ENCODE assay signal across 19 cellular contexts in the genomic region with DNA sequence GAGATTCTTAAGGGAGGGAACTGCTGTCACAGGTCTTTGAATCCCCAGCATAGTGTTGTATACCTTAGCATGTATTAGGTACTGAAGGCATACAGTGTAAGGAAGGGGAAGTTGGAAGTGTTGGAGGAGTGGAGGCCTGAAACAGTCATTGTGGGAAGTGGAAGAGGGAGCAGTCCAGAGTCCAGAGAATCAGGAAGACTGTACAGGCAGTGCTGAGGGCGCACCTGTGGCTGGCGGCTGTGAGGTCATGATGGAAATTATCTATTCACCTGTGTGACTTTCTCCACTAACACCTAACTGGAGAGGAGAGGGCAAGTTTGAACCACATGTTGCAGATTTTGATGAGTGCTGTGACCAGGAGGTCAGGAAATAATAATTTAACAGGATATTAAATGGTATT.
DNase-seq lines count a peak whose midpoint lies in the region; TF ChIP-seq lines count a peak whose summit lies in the region.
"Had no signal": no experiment of that assay in that cellular context is flagged by ENCODE, and none has a peak within 500 bp of the region (broad histone marks: within the 10 kb centered on the region; RNA-seq: fewer than 3 reads in every experiment).

No MANE protein-coding gene starts in this region.

- peak overlapping the region in 3 of 4 donors; percentile 2 to 73 (median 32) for H3K27ac ChIP-seq in Peyer's patch
- peak overlapping the region; percentile 79 for H3K27ac ChIP-seq in hepatocyte
- H3K27ac ChIP-seq: A549, BLaER1, C4-2B had no signal

- TF ChIP-seq CTCF in Peyer's patch (IDR thresholded peaks at IDR 0.05) (no peak), hepatocyte (IDR thresholded peaks at IDR 0.05; ENCODE audit: poor library complexity) (no peak)

- no peaks in the 10 kb centered on the region for H3K79me2 ChIP-seq in hepatocyte

- H4K20me1 ChIP-seq in hepatocyte (ENCODE audit: insufficient read depth, poor library complexity, severe bottlenecking): no peaks in the 10 kb centered on the region
- H4K20me1 ChIP-seq: BLaER1 had no signal

- 96% methylated on average over 2 of the region's 2 CpGs for WGBS in hepatocyte (ENCODE audit: low lambda C conversion rate, missing lambda C conversion rate)

- no peaks in the 10 kb centered on the region for H3K9me2 ChIP-seq in hepatocyte (replicated peaks; ENCODE audit: insufficient read depth)

- H3K4me2 ChIP-seq in hepatocyte: no peak overlapping the region
- H3K4me2 ChIP-seq: A549, BLaER1 had no signal

- no peak for TF ChIP-seq POLR2A in Peyer's patch (IDR thresholded peaks at IDR 0.05)

- H3K9me3 ChIP-seq in Peyer's patch (no peaks in the 10 kb centered on the region), hepatocyte (ENCODE audit: low read depth) (no peaks in the 10 kb centered on the region)
- H3K9me3 ChIP-seq: A549, BLaER1, Caco-2, HAP-1 had no signal

- H2AFZ ChIP-seq in hepatocyte: no peak overlapping the region

- H3K36me3 ChIP-seq in Peyer's patch (no peaks in the 10 kb centered on the region), hepatocyte (replicated peaks; ENCODE audit: insufficient read depth, low read depth) (no peaks in the 10 kb centered on the region)
- H3K36me3 ChIP-seq: BLaER1, HAP-1 had no signal

- H3K4me1 ChIP-seq in Peyer's patch: no peaks in the 10 kb centered on the region
- peaks cover 9% of the 10 kb centered on the region for H3K4me1 ChIP-seq in hepatocyte (ENCODE audit: insufficient read depth)
- H3K4me1 ChIP-seq: A549, BLaER1, HAP-1 had no signal

- DNase-seq in Peyer's patch (peak in 2 of 3 donors; percentile 70 to 81), hepatocyte (ENCODE audit: low spot score) (peak; percentile 41), mucosa of gallbladder (ENCODE audit: low spot score) (peak; percentile 39), NCI-H524 (lab: John Stamatoyannopoulos, UW) (no peak), NCI-H187 treated with DMSO at 0.1 percent for 48 hours (lab: John Stamatoyannopoulos, UW) (no peak), NCI-H1105 (lab: John Stamatoyannopoulos, UW) (no peak)
- DNase-seq in activated naive CD4-positive, alpha-beta T cell treated with Interleukin-2 at 50 U/mL for 16 hours: no peak
- DNase-seq: 8988T; Caco-2; CD4-positive, CD25-positive, alpha-beta regulatory T cell; CD8-positive, alpha-beta T cell; DMS153; DND-41; GOT3; HFFc6 had no signal

- H3K27me3 ChIP-seq in Peyer's patch: no peaks in the 10 kb centered on the region
- no peaks in the 10 kb centered on the region for H3K27me3 ChIP-seq in hepatocyte
- H3K27me3 ChIP-seq: BLaER1 had no signal

- no peak overlapping the region for H3K4me3 ChIP-seq in Peyer's patch
- no peak overlapping the region for H3K4me3 ChIP-seq in hepatocyte
- H3K4me3 ChIP-seq: A549, BLaER1, HAP-1 had no signal

Comparison
In these comparisons a context has a peak if more than half of its experiments do, and no peak if none do; other contexts are left out.
1. DNase-seq: peak in Peyer's patch (2 of 3), hepatocyte (single experiment) and mucosa of gallbladder (single experiment); none in activated naive CD4-positive, alpha-beta T cell treated with Interleukin-2 at 50 U/mL for 16 hours (single experiment), NCI-H524 (0 of 2), NCI-H187 treated with DMSO at 0.1 percent for 48 hours (single experiment) and NCI-H1105 (single experiment).